ENCODE assay signal across 31 cellular contexts in genomic region chr7:150511039-150511438, GRCh38. TPM values are rescaled to one million over a fixed set of nuclear protein-coding genes. Genes with fewer than 3 reads are reported as not detected.
DNase-seq lines count a peak whose midpoint lies in the region; ATAC-seq and TF ChIP-seq lines count a peak whose summit lies in the region.
"Had no signal": no experiment of that assay in that cellular context is flagged by ENCODE, and none has a peak within 500 bp of the region (broad histone marks: within the 10 kb centered on the region; RNA-seq: fewer than 3 reads in every experiment).

No MANE protein-coding gene starts in this region.

- H3K4me3 Mint-ChIP-seq in activated naive CD4-positive, alpha-beta T cell treated with anti-CD3 and anti-CD28 coated beads for 36 hours, result peak overlapping the region; percentile 40
- H3K4me3 Mint-ChIP-seq in T-helper 17 cell, result peak overlapping the region; percentile 8
- peak overlapping the region; percentile 30 for H3K4me3 Mint-ChIP-seq in activated naive CD8-positive, alpha-beta T cell treated with anti-CD3 and anti-CD28 coated beads, Interleukin-2, amount 10 ng/mL, durations not matched to agents 7 days and 5 days
- H3K4me3 Mint-ChIP-seq: B cell, H9 had no signal

- ATAC-seq in T-helper 17 cell, result no peak
- peak; percentile 11 for ATAC-seq in activated naive CD8-positive, alpha-beta T cell treated with anti-CD3 and anti-CD28 coated beads, Interleukin-2, amount 10 ng/mL, durations not matched to agents 7 days and 5 days (ENCODE audit: low read depth)
- ATAC-seq in stimulated activated naive CD8-positive, alpha-beta T cell treated with anti-CD3 and anti-CD28 coated beads, Interleukin-15, Interleukin-2, amounts not matched to agents 100 U/mL and 50 U/mL, for 24 hours, result peak; percentile 4
- ATAC-seq: activated CD4-positive, CD25-positive, alpha-beta regulatory T cell treated with anti-CD3 and anti-CD28 coated beads, Interleukin-2, amount 50 U/mL, for 24 hours; foreskin keratinocyte; heart left ventricle; sciatic nerve had no signal

- WGBS in smooth muscle cell (ENCODE audit: low lambda C conversion rate), result 70% methylated on average over 2 of the region's 2 CpGs

- CTCF ChIA-PET in activated naive CD4-positive, alpha-beta T cell treated with anti-CD3 and anti-CD28 coated beads for 36 hours (lab: Charles Lee), result interaction anchor here (0.7 to 2.9 kb wide), 8 partner anchors 8 to 222 kb away, joined by 3 to 14 read pairs (median 5); partner anchors contain the start of genes GIMAP2 and GIMAP8

- H3K9me3 ChIP-seq in T-helper 17 cell (ENCODE audit: control insufficient read depth, low read length, poor library complexity, severe bottlenecking), result no peaks in the 10 kb centered on the region
- H3K9me3 ChIP-seq in BE2C, result no peaks in the 10 kb centered on the region
- H3K9me3 ChIP-seq in smooth muscle cell (replicated peaks; ENCODE audit: low read depth), result no peaks in the 10 kb centered on the region
- peaks cover 5% of the 10 kb centered on the region for H3K9me3 ChIP-seq in left ventricle myocardium inferior (replicated peaks)
- H3K9me3 ChIP-seq: Caco-2, esophagus squamous epithelium, upper lobe of left lung had no signal

- H3K27me3 ChIP-seq in BE2C (peaks cover 14% of the 10 kb centered on the region), smooth muscle cell (ENCODE audit: low read depth) (no peaks in the 10 kb centered on the region), left ventricle myocardium inferior (ENCODE audit: low read depth) (no peaks in the 10 kb centered on the region)
- H3K27me3 ChIP-seq: brain microvascular endothelial cell, esophagus squamous epithelium, foreskin keratinocyte, heart left ventricle, upper lobe of left lung had no signal

- DNase-seq in activated naive CD4-positive, alpha-beta T cell treated with anti-CD3 and anti-CD28 coated beads for 36 hours, result peak; percentile 46
- no peak for DNase-seq in activated naive CD4-positive, alpha-beta T cell treated with Interleukin-2 at 50 U/mL for 16 hours
- no peak for DNase-seq in T-helper 17 cell
- no peak for DNase-seq in activated naive CD8-positive, alpha-beta T cell treated with anti-CD3 and anti-CD28 coated beads, Interleukin-2, amount 10 ng/mL, durations not matched to agents 7 days and 5 days
- DNase-seq in stimulated activated naive CD8-positive, alpha-beta T cell treated with anti-CD3 and anti-CD28 coated beads, Interleukin-15, Interleukin-2, amounts not matched to agents 100 U/mL and 50 U/mL, for 24 hours, result no peak
- DNase-seq in BE2C, result no peak
- no peak for DNase-seq in smooth muscle cell (lab: John Stamatoyannopoulos, UW; ENCODE audit: unreplicated experiment)
- no peak for DNase-seq in left ventricle myocardium inferior
- DNase-seq: ACHN; activated effector memory CD4-positive, alpha-beta T cell treated with Interleukin-2 at 50 U/mL for 16 hours; amygdala; brain microvascular endothelial cell; Caco-2; esophagus squamous epithelium; foreskin keratinocyte; GDM1; H9; heart left ventricle; Kasumi-1; NCI-H1417 treated with DMSO at 0.1 percent for 48 hours; NCI-H2029 treated with DMSO at 0.1 percent for 48 hours; NCI-H524 treated with DMSO at 0.1 percent for 48 hours; nucleus accumbens; stimulated activated CD4-positive, alpha-beta T cell treated with anti-CD3 and anti-CD28 coated beads, Interleukin-4, amount 100 ng/mL, for 24 hours; upper lobe of left lung had no signal

- H3K36me3 ChIP-seq in BE2C (no peaks in the 10 kb centered on the region), smooth muscle cell (ENCODE audit: low read depth) (no peaks in the 10 kb centered on the region), left ventricle myocardium inferior (no peaks in the 10 kb centered on the region)
- H3K36me3 ChIP-seq: brain microvascular endothelial cell, esophagus squamous epithelium, heart left ventricle, upper lobe of left lung had no signal

- peak overlapping the region; percentile 98 for H3K27ac Mint-ChIP-seq in activated naive CD4-positive, alpha-beta T cell treated with anti-CD3 and anti-CD28 coated beads for 36 hours
- H3K27ac Mint-ChIP-seq in T-helper 17 cell, result peak overlapping the region; percentile 94
- peak overlapping the region; percentile 81 for H3K27ac Mint-ChIP-seq in activated naive CD8-positive, alpha-beta T cell treated with anti-CD3 and anti-CD28 coated beads, Interleukin-2, amount 10 ng/mL, durations not matched to agents 7 days and 5 days
- H3K27ac Mint-ChIP-seq: B cell, H9, progenitor cell of endocrine pancreas had no signal

- H3K79me2 ChIP-seq in smooth muscle cell (ENCODE audit: low read depth), result no peaks in the 10 kb centered on the region

- no peaks in the 10 kb centered on the region for H3K27me3 Mint-ChIP-seq in activated naive CD4-positive, alpha-beta T cell treated with anti-CD3 and anti-CD28 coated beads for 36 hours (ENCODE audit: low read depth)
- no peaks in the 10 kb centered on the region for H3K27me3 Mint-ChIP-seq in T-helper 17 cell
- H3K27me3 Mint-ChIP-seq in activated naive CD8-positive, alpha-beta T cell treated with anti-CD3 and anti-CD28 coated beads, Interleukin-2, amount 10 ng/mL, durations not matched to agents 7 days and 5 days, result no peaks in the 10 kb centered on the region
- H3K27me3 Mint-ChIP-seq: progenitor cell of endocrine pancreas had no signal

- no peaks in the 10 kb centered on the region for H4K20me1 ChIP-seq in smooth muscle cell (ENCODE audit: low read depth)

- POLR2A ChIA-PET in activated naive CD8-positive, alpha-beta T cell treated with anti-CD3 and anti-CD28 coated beads, Interleukin-2, amount 10 ng/mL, durations not matched to agents 7 days and 5 days (lab: Charles Lee), result interaction anchor here (0.6 to 3.0 kb wide), 6 partner anchors 13 to 740 kb away, joined by 3 to 27 read pairs (median 4); partner anchors contain the start of genes GIMAP1 and GIMAP8

- TF ChIP-seq CTCF in BE2C (IDR thresholded peaks at IDR 0.05; ENCODE audit: low read depth, low read length), result no peak
- no peak for TF ChIP-seq CTCF in smooth muscle cell (IDR thresholded peaks at IDR 0.05; ENCODE audit: borderline replicate concordance, insufficient read depth, poor library complexity, severe bottlenecking)
- TF ChIP-seq CTCF in left ventricle myocardium inferior (IDR thresholded peaks at IDR 0.05; ENCODE audit: borderline replicate concordance), result no peak

- H3K9ac ChIP-seq in smooth muscle cell (ENCODE audit: low read depth), result no peak overlapping the region

- intact Hi-C loops in activated naive CD4-positive, alpha-beta T cell treated with anti-CD3 and anti-CD28 coated beads for 36 hours (cut with micrococcal nuclease), result loop anchor here (1.0 to 5.0 kb wide), 5 partner anchors 61 to 190 kb away; partner anchors contain the start of genes GIMAP2, GIMAP8 and REPIN1
- intact Hi-C loops in left ventricle myocardium inferior (cut with micrococcal nuclease), result no loop called here

- H3K4me3 ChIP-seq in BE2C (ENCODE audit: low read depth, low read length) (no peak overlapping the region), smooth muscle cell (no peak overlapping the region), left ventricle myocardium inferior (no peak overlapping the region)
- H3K4me3 ChIP-seq: esophagus squamous epithelium, heart left ventricle, SK-N-MC, upper lobe of left lung had no signal

- H3K9me3 Mint-ChIP-seq in activated naive CD4-positive, alpha-beta T cell treated with anti-CD3 and anti-CD28 coated beads for 36 hours, result no peaks in the 10 kb centered on the region
- peaks cover 8% of the 10 kb centered on the region for H3K9me3 Mint-ChIP-seq in activated naive CD8-positive, alpha-beta T cell treated with anti-CD3 and anti-CD28 coated beads, Interleukin-2, amount 10 ng/mL, durations not matched to agents 7 days and 5 days
- H3K9me3 Mint-ChIP-seq: H9 had no signal

- H3K4me1 ChIP-seq in BE2C (no peaks in the 10 kb centered on the region), smooth muscle cell (ENCODE audit: low read depth) (no peaks in the 10 kb centered on the region), left ventricle myocardium inferior (peaks cover 4% of the 10 kb centered on the region)
- H3K4me1 ChIP-seq: Caco-2, foreskin keratinocyte had no signal

- no peak overlapping the region for H3K27ac ChIP-seq in smooth muscle cell (ENCODE audit: low read depth)
- no peak overlapping the region for H3K27ac ChIP-seq in left ventricle myocardium inferior (replicated peaks)
- H3K27ac ChIP-seq: brain microvascular endothelial cell, esophagus squamous epithelium, foreskin keratinocyte, heart left ventricle, SK-N-MC, upper lobe of left lung had no signal

- no peaks in the 10 kb centered on the region for H3F3A ChIP-seq in smooth muscle cell (ENCODE audit: low read depth)

- H3K4me2 ChIP-seq in smooth muscle cell, result no peak overlapping the region

- H3K36me3 Mint-ChIP-seq in activated naive CD4-positive, alpha-beta T cell treated with anti-CD3 and anti-CD28 coated beads for 36 hours (ENCODE audit: low read depth), result peaks cover 3% of the 10 kb centered on the region
- peaks cover 7% of the 10 kb centered on the region for H3K36me3 Mint-ChIP-seq in T-helper 17 cell (ENCODE audit: low read depth)
- peaks cover 27% of the 10 kb centered on the region for H3K36me3 Mint-ChIP-seq in activated naive CD8-positive, alpha-beta T cell treated with anti-CD3 and anti-CD28 coated beads, Interleukin-2, amount 10 ng/mL, durations not matched to agents 7 days and 5 days

- no peak overlapping the region for H2AFZ ChIP-seq in smooth muscle cell (ENCODE audit: low read depth)

- peaks cover 81% of the 10 kb centered on the region for H3K4me1 Mint-ChIP-seq in activated naive CD4-positive, alpha-beta T cell treated with anti-CD3 and anti-CD28 coated beads for 36 hours (ENCODE audit: low read depth)
- peaks cover 54% of the 10 kb centered on the region for H3K4me1 Mint-ChIP-seq in T-helper 17 cell
- peaks cover 67% of the 10 kb centered on the region for H3K4me1 Mint-ChIP-seq in activated naive CD8-positive, alpha-beta T cell treated with anti-CD3 and anti-CD28 coated beads, Interleukin-2, amount 10 ng/mL, durations not matched to agents 7 days and 5 days

RNA-seq across cellular contexts. Expression of gene GIMAP7, which starts 3.6 kb away (rescaled TPM):
- 10 to 100 TPM; 41.6 TPM for total RNA-seq in activated naive CD4-positive, alpha-beta T cell treated with anti-CD3 and anti-CD28 coated beads for 36 hours
- total RNA-seq in T-helper 17 cell (10 to 100 TPM; 62.7 to 68.3 TPM), smooth muscle cell (not detected in 2 replicates), left ventricle myocardium inferior (16.8 TPM)
- 100 to 1,000 TPM; 203 to 212 TPM for total RNA-seq in activated naive CD8-positive, alpha-beta T cell treated with anti-CD3 and anti-CD28 coated beads, Interleukin-2, amount 10 ng/mL, durations not matched to agents 7 days and 5 days
- not detected for polyA plus RNA-seq in BE2C (2012; ENCODE audit: insufficient read depth, insufficient read length, low read depth)
- not detected in 2 replicates for polyA plus RNA-seq in smooth muscle cell
- total RNA-seq: Caco-2, foreskin keratinocyte, H9, progenitor cell of endocrine pancreas had no signal
- polyA plus RNA-seq: foreskin keratinocyte, keratinocyte had no signal

RNA-seq across cellular contexts. Expression of gene GIMAP4, which starts 56.2 kb away (rescaled TPM):
- total RNA-seq in activated naive CD4-positive, alpha-beta T cell treated with anti-CD3 and anti-CD28 coated beads for 36 hours, result 100 to 1,000 TPM; 180 to 193 TPM
- total RNA-seq in T-helper 17 cell (100 to 1,000 TPM in 1 of 2 donors, 10 to 100 TPM in 1; 62.1 to 113 TPM), smooth muscle cell (not detected in 2 replicates), left ventricle myocardium inferior (31.2 TPM)
- 100 to 1,000 TPM; 285 to 288 TPM for total RNA-seq in activated naive CD8-positive, alpha-beta T cell treated with anti-CD3 and anti-CD28 coated beads, Interleukin-2, amount 10 ng/mL, durations not matched to agents 7 days and 5 days
- polyA plus RNA-seq in BE2C (2012; ENCODE audit: insufficient read depth, insufficient read length, low read depth), result not detected
- polyA plus RNA-seq in smooth muscle cell, result not detected in 2 replicates
- total RNA-seq: Caco-2, foreskin keratinocyte, H9, progenitor cell of endocrine pancreas had no signal
- polyA plus RNA-seq: foreskin keratinocyte, keratinocyte had no signal

Comparison
In these comparisons a context has a peak if more than half of its experiments do, and no peak if none do; other contexts are left out.
1. RNA of gene GIMAP7, which starts 3.6 kb away (total RNA-seq): 203 to 212 TPM in activated naive CD8-positive, alpha-beta T cell treated with anti-CD3 and anti-CD28 coated beads, Interleukin-2, amount 10 ng/mL, durations not matched to agents 7 days and 5 days, 62.7 to 68.3 TPM in T-helper 17 cell, 41.6 TPM in activated naive CD4-positive, alpha-beta T cell treated with anti-CD3 and anti-CD28 coated beads for 36 hours and 16.8 TPM in left ventricle myocardium inferior (single experiment); not detected in smooth muscle cell; every median in the first group is over 10 times any median in the second.
2. RNA of gene GIMAP4, which starts 56.2 kb away (total RNA-seq): 285 to 288 TPM in activated naive CD8-positive, alpha-beta T cell treated with anti-CD3 and anti-CD28 coated beads, Interleukin-2, amount 10 ng/mL, durations not matched to agents 7 days and 5 days, 180 to 193 TPM in activated naive CD4-positive, alpha-beta T cell treated with anti-CD3 and anti-CD28 coated beads for 36 hours, 62.1 to 113 TPM in T-helper 17 cell and 31.2 TPM in left ventricle myocardium inferior (single experiment); not detected in smooth muscle cell; every median in the first group is over 10 times any median in the second.
3. Peak in every context shown above with its lines, with median percentiles within 50 percentile points of each other: H3K27ac Mint-ChIP-seq and H3K4me3 Mint-ChIP-seq.